In the genomic region with DNA sequence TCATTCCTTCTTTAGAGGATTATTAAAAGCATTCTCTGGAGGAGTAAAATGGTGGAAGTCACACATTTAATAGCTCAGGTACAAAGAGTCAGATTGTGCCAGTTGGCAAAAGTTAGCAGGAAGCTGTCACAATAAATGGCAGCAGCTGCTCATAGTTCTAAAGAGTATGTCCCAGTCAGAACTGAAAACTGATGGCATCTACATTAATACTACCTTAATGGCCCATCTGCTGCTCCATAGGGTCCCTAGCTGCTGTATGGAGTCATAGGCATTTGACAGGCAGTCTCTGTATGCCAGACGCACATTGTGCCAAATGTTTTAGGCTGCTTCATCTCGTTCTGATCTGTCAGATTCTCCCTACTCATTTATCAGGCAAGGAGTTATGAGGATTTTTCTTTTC, we compare ENCODE assay signal across 20 cellular contexts.
"Had no signal": no experiment of that assay in that cellular context is flagged by ENCODE, and none has a peak within 500 bp of the region (broad histone marks: within the 10 kb centered on the region; RNA-seq: fewer than 3 reads in every experiment).

No MANE protein-coding gene starts in this region.

- H3K27ac Mint-ChIP-seq: activated B cell treated with CpG ODN at 0.5 μM for 24 hours; activated CD4-positive, alpha-beta T cell treated with anti-CD3 and anti-CD28 coated beads for 36 hours; activated naive CD8-positive, alpha-beta T cell treated with anti-CD3 and anti-CD28 coated beads for 36 hours; activated T-helper 2 cell treated with anti-CD3 and anti-CD28 coated beads, Interferon-gamma antibody, Interleukin-2, Interleukin-4, amounts not matched to agents 10 μg/mL and 5 μg/mL and 100 μg/mL, durations not matched to agents 14 hours and 24 hours and 36 hours; natural killer cell treated with Interleukin-12 subunit alpha and Interleukin-12 subunit beta and Interleukin-15 and Interleukin-18, amount 100 ng/mL, for 72 hours had no signal

- H3K27me3 Mint-ChIP-seq: activated B cell treated with CpG ODN at 0.5 μM for 24 hours; activated CD4-positive, alpha-beta T cell treated with anti-CD3 and anti-CD28 coated beads for 36 hours; activated naive CD8-positive, alpha-beta T cell treated with anti-CD3 and anti-CD28 coated beads for 36 hours; natural killer cell treated with Interleukin-12 subunit alpha and Interleukin-12 subunit beta and Interleukin-15 and Interleukin-18, amount 100 ng/mL, for 72 hours; stimulated activated naive CD8-positive, alpha-beta T cell treated with anti-CD3 and anti-CD28 coated beads, Interleukin-15, amount 100 ng/mL, for 72 hours had no signal

- DNase-seq: activated B cell treated with CpG ODN at 0.5 μM for 24 hours; activated CD4-positive, alpha-beta T cell treated with anti-CD3 and anti-CD28 coated beads for 36 hours; activated CD4-positive, alpha-beta T cell treated with anti-CD3 and anti-CD28 coated beads, Interleukin-2, amount 50 U/mL, for 48 hours; activated CD8-positive, alpha-beta memory T cell treated with anti-CD3 and anti-CD28 coated beads, Interleukin-2, amount 50 U/mL, for 48 hours; activated naive CD4-positive, alpha-beta T cell; activated naive CD8-positive, alpha-beta T cell treated with anti-CD3 and anti-CD28 coated beads for 36 hours; activated T-cell treated with anti-CD3 and anti-CD28 coated beads, Interleukin-2, amount 50 U/mL, for 4 hours; esophagus squamous epithelium; gastrocnemius medialis; head of caudate nucleus; left ventricle myocardium superior; mammary epithelial cell; nucleus accumbens; right lobe of liver; stimulated activated CD4-positive, alpha-beta T cell treated with anti-CD3 and anti-CD28 coated beads, Interleukin-1b, Interleukin-23, amount 100 ng/mL, for 48 hours; stimulated activated naive CD8-positive, alpha-beta T cell treated with anti-CD3 and anti-CD28 coated beads, Interleukin-15, amount 100 ng/mL, for 72 hours; T1000; tibial artery had no signal

- H3K9me3 Mint-ChIP-seq: activated naive CD8-positive, alpha-beta T cell treated with anti-CD3 and anti-CD28 coated beads for 36 hours; activated T-cell treated with anti-CD3 and anti-CD28 coated beads, Interleukin-2, amount 50 U/mL, for 4 hours; activated T-helper 2 cell treated with anti-CD3 and anti-CD28 coated beads, Interferon-gamma antibody, Interleukin-2, Interleukin-4, amounts not matched to agents 10 μg/mL and 5 μg/mL and 100 μg/mL, durations not matched to agents 14 hours and 24 hours and 36 hours; natural killer cell treated with Interleukin-12 subunit alpha and Interleukin-12 subunit beta and Interleukin-15 and Interleukin-18, amount 100 ng/mL, for 72 hours had no signal

- ATAC-seq: activated CD4-positive, alpha-beta T cell treated with anti-CD3 and anti-CD28 coated beads for 36 hours; activated T-cell treated with anti-CD3 and anti-CD28 coated beads, Interleukin-2, amount 50 U/mL, for 4 hours; gastrocnemius medialis; left ventricle myocardium superior; natural killer cell treated with Interleukin-12 subunit alpha and Interleukin-12 subunit beta and Interleukin-15 and Interleukin-18, amount 100 ng/mL, for 72 hours; right lobe of liver; stimulated activated naive CD8-positive, alpha-beta T cell treated with anti-CD3 and anti-CD28 coated beads, Interleukin-15, amount 100 ng/mL, for 72 hours had no signal

- H3K4me1 Mint-ChIP-seq: activated B cell treated with CpG ODN at 0.5 μM for 24 hours; activated CD4-positive, alpha-beta T cell treated with anti-CD3 and anti-CD28 coated beads for 36 hours; activated naive CD8-positive, alpha-beta T cell treated with anti-CD3 and anti-CD28 coated beads for 36 hours; stimulated activated naive CD8-positive, alpha-beta T cell treated with anti-CD3 and anti-CD28 coated beads, Interleukin-15, amount 100 ng/mL, for 72 hours had no signal

- H3K4me3 Mint-ChIP-seq: activated B cell treated with CpG ODN at 0.5 μM for 24 hours; activated CD4-positive, alpha-beta T cell treated with anti-CD3 and anti-CD28 coated beads for 36 hours; activated naive CD8-positive, alpha-beta T cell treated with anti-CD3 and anti-CD28 coated beads for 36 hours; activated T-cell treated with anti-CD3 and anti-CD28 coated beads, Interleukin-2, amount 50 U/mL, for 4 hours; natural killer cell treated with Interleukin-12 subunit alpha and Interleukin-12 subunit beta and Interleukin-15 and Interleukin-18, amount 100 ng/mL, for 72 hours; stimulated activated naive CD8-positive, alpha-beta T cell treated with anti-CD3 and anti-CD28 coated beads, Interleukin-15, amount 100 ng/mL, for 72 hours had no signal

- H3K36me3 Mint-ChIP-seq: activated naive CD8-positive, alpha-beta T cell treated with anti-CD3 and anti-CD28 coated beads for 36 hours; natural killer cell treated with Interleukin-12 subunit alpha and Interleukin-12 subunit beta and Interleukin-15 and Interleukin-18, amount 100 ng/mL, for 72 hours had no signal
